In genomic region chr1:84496498-84496897, GRCh38 we compare ENCODE assay signal across 3 cellular contexts.
TF ChIP-seq lines count a peak whose summit lies in the region.

No MANE protein-coding gene starts in this region.

TF ChIP-seq in HepG2, 621 proteins besides CTCF, POLR2A, EP300 and RAD21:
- TF ChIP-seq POLR2AphosphoS2 (IDR thresholded peaks at IDR 0.05; ENCODE audit: low read depth, low read length) (peak; percentile 82; the same call in 1 of the 2 replicates), ZNF484 (CRISPR knock-in tag; IDR thresholded peaks at IDR 0.05; ENCODE audit: borderline replicate concordance, low read depth) (no peak), ZFP36L1 (CRISPR knock-in tag; IDR thresholded peaks at IDR 0.05) (no peak), ZNF354B (CRISPR knock-in tag; IDR thresholded peaks at IDR 0.05) (no peak), POLR2G (IDR thresholded peaks at IDR 0.05; ENCODE audit: low read depth, low read length) (peak; percentile 60), ZNF607 (CRISPR knock-in tag; IDR thresholded peaks at IDR 0.05; ENCODE audit: borderline replicate concordance) (no peak), TARDBP (CRISPR knock-in tag; IDR thresholded peaks at IDR 0.05) (no peak), RBM22 (optimal IDR thresholded peaks at IDR 0.05; ENCODE audit: low read length) (peak; percentile 72), STAG1 (CRISPR knock-in tag; IDR thresholded peaks at IDR 0.05) (no peak), ZNF629 (CRISPR knock-in tag; conservative IDR thresholded peaks at IDR 0.05) (no peak)

TF ChIP-seq in HCT116, 20 proteins besides CTCF, POLR2A, EP300 and RAD21:
- TF ChIP-seq SRF (IDR thresholded peaks at IDR 0.05; ENCODE audit: low read depth) (no peak), POLR2AphosphoS5 (IDR thresholded peaks at IDR 0.05; ENCODE audit: low read depth, low read length) (peak; percentile 55; the same call in 1 of the 2 replicates)

TF ChIP-seq in K562, 482 proteins besides CTCF, POLR2A, EP300 and RAD21:
- TF ChIP-seq POLR2AphosphoS2 (IDR thresholded peaks at IDR 0.05; ENCODE audit: low read length) = 0 out of 2 replicates have a peak, but pooled peaks have one; percentile 29
- TF ChIP-seq DEAF1 (CRISPR knock-in tag; IDR thresholded peaks at IDR 0.05) = no peak
